9 cellular contexts compared by ENCODE assay signal in the genomic region with DNA sequence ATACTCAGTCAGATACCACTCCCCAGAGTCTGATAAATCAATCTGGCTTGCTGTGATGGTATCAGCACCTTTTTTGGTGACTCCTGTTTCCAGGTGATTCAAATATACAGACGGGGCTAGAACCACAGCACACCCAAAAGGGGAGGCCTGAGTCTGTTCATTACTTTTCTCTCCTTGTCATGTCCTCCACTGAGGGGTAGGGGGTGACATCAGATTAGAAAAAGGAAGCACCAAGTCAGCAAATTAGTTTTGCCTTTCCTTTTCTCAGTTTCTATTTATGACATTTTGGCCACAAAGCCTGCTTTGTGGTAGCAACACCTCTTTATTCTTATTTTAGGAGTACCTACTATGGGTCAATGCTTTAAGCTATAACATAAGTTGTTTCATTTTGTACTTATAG.
DNase-seq lines count a peak whose midpoint lies in the region; ATAC-seq and TF ChIP-seq lines count a peak whose summit lies in the region.
"Had no signal": no experiment of that assay in that cellular context is flagged by ENCODE, and none has a peak within 500 bp of the region (broad histone marks: within the 10 kb centered on the region; RNA-seq: fewer than 3 reads in every experiment).

No MANE protein-coding gene starts in this region.

- intact Hi-C loops in Caco-2 (cut with micrococcal nuclease; ENCODE audit: unreplicated experiment) = loop anchor here (2.0 to 10.0 kb wide), 4 partner anchors 78 to 1162 kb away; no protein-coding TSS in a partner anchor

- H2AFZ ChIP-seq in trophoblast cell (ENCODE audit: insufficient read depth, low read length, poor library complexity) = no peak overlapping the region

- H3K18ac ChIP-seq in trophoblast cell (ENCODE audit: low read length) = no peak overlapping the region

- H3K27ac Mint-ChIP-seq in Caco-2 (ENCODE audit: unreplicated experiment) = no peak overlapping the region
- H3K27ac Mint-ChIP-seq in CD8-positive, alpha-beta memory T cell = no peak overlapping the region
- H3K27ac Mint-ChIP-seq: dendritic cell treated with granulocyte-macrophage colony-stimulating factor and Interleukin-4, amounts not matched to agents 40 ng/mL and 50 ng/mL, for 4 days had no signal

- ATAC-seq in GM19351 (IDR thresholded peaks at IDR 0.05; ENCODE audit: unreplicated experiment) (peak; percentile 95), HG03280 (IDR thresholded peaks at IDR 0.05; ENCODE audit: unreplicated experiment) (peak; percentile 80)

- H3K9me3 ChIP-seq in Caco-2 (no peaks in the 10 kb centered on the region), trophoblast cell (ENCODE audit: insufficient read depth, low read depth, low read length) (no peaks in the 10 kb centered on the region)
- H3K9me3 ChIP-seq in CD8-positive, alpha-beta memory T cell (ENCODE audit: low read length) = no peaks in the 10 kb centered on the region

- no peak overlapping the region for H2BK120ac ChIP-seq in trophoblast cell (ENCODE audit: insufficient read depth, low read length, poor library complexity)

- no CpG with 5 or more reads among the region's 1 CpG for WGBS in trophoblast cell (ENCODE audit: extremely low coverage, insufficient coverage, insufficient read length)

- TF ChIP-seq CTCF in Caco-2 (IDR thresholded peaks at IDR 0.05; ENCODE audit: insufficient read depth in 1 of 2, low read depth in 1 of 2, low read length in 1 of 2, severe bottlenecking in 1 of 2, unreplicated experiment in 1 of 2) (peak; percentile 12 to 51), RWPE1 (conservative IDR thresholded peaks at IDR 0.05; ENCODE audit: low read depth) (no peak)

- CTCF ChIA-PET in Caco-2 (lab: Charles Lee) (no interaction called here), RWPE1 (lab: Yijun Ruan, JAX) (no interaction called here)
- CTCF ChIA-PET in CD8-positive, alpha-beta memory T cell (lab: Charles Lee) = no interaction called here

- BruUV-seq in Caco-2 (replicated peaks; lab: Mats Ljungman, UMichigan) = no TSS peak

- no peak overlapping the region for H3K4me3 ChIP-seq in Caco-2 (ENCODE audit: low read depth, low read length)
- H3K4me3 ChIP-seq in trophoblast cell (ENCODE audit: low read depth, low read length) = no peak overlapping the region
- H3K4me3 ChIP-seq in CD8-positive, alpha-beta memory T cell (ENCODE audit: low read length) = no peak overlapping the region

- H3K4me1 Mint-ChIP-seq in Caco-2 (ENCODE audit: low read depth, unreplicated experiment) = no peaks in the 10 kb centered on the region
- H3K4me1 Mint-ChIP-seq in CD8-positive, alpha-beta memory T cell = no peaks in the 10 kb centered on the region

- no peak overlapping the region for H3K4me3 Mint-ChIP-seq in Caco-2 (ENCODE audit: unreplicated experiment)
- H3K4me3 Mint-ChIP-seq in CD8-positive, alpha-beta memory T cell = no peak overlapping the region
- H3K4me3 Mint-ChIP-seq: dendritic cell treated with granulocyte-macrophage colony-stimulating factor and Interleukin-4, amounts not matched to agents 40 ng/mL and 50 ng/mL, for 4 days had no signal

- H3K79me1 ChIP-seq in trophoblast cell (ENCODE audit: low read length) = no peaks in the 10 kb centered on the region

- H3K27ac ChIP-seq in trophoblast cell (ENCODE audit: low read depth, low read length) = no peak overlapping the region
- H3K27ac ChIP-seq in RWPE1 = no peak overlapping the region
- H3K27ac ChIP-seq in CD8-positive, alpha-beta memory T cell (ENCODE audit: low read depth, low read length) = no peak overlapping the region

- H2BK5ac ChIP-seq in trophoblast cell (ENCODE audit: low read depth, low read length, poor library complexity) = no peak overlapping the region

- no peaks in the 10 kb centered on the region for H3K27me3 Mint-ChIP-seq in Caco-2 (ENCODE audit: insufficient read depth, unreplicated experiment)
- H3K27me3 Mint-ChIP-seq in CD8-positive, alpha-beta memory T cell = no peaks in the 10 kb centered on the region
- H3K27me3 Mint-ChIP-seq: dendritic cell treated with granulocyte-macrophage colony-stimulating factor and Interleukin-4, amounts not matched to agents 40 ng/mL and 50 ng/mL, for 4 days had no signal

- no peaks in the 10 kb centered on the region for H3K9me3 Mint-ChIP-seq in Caco-2 (ENCODE audit: unreplicated experiment)
- H3K9me3 Mint-ChIP-seq in CD8-positive, alpha-beta memory T cell = no peaks in the 10 kb centered on the region
- H3K9me3 Mint-ChIP-seq: dendritic cell treated with granulocyte-macrophage colony-stimulating factor and Interleukin-4, amounts not matched to agents 40 ng/mL and 50 ng/mL, for 4 days had no signal

- POLR2A ChIA-PET in Caco-2 (lab: Charles Lee) = no interaction called here
- POLR2A ChIA-PET in RWPE1 (lab: Yijun Ruan, JAX; ENCODE audit: low non-redundant PET) = no interaction called here
- POLR2A ChIA-PET in CD8-positive, alpha-beta memory T cell (lab: Charles Lee) = no interaction called here

- no peak overlapping the region for H3K9ac ChIP-seq in trophoblast cell (ENCODE audit: low read length)

- H3K27me3 ChIP-seq in Caco-2 (replicated peaks; ENCODE audit: control insufficient read depth, insufficient read depth, low read length) (no peaks in the 10 kb centered on the region), trophoblast cell (ENCODE audit: insufficient read depth, low read length) (no peaks in the 10 kb centered on the region)
- no peaks in the 10 kb centered on the region for H3K27me3 ChIP-seq in CD8-positive, alpha-beta memory T cell (ENCODE audit: insufficient read depth, low read length, poor library complexity, severe bottlenecking)

- no peak overlapping the region for H3K4ac ChIP-seq in trophoblast cell (ENCODE audit: low read depth, low read length)

- H3K4me1 ChIP-seq in Caco-2 = no peaks in the 10 kb centered on the region
- H3K4me1 ChIP-seq in trophoblast cell (ENCODE audit: control insufficient read depth in 1 of 2, insufficient read depth in 2 of 2, low read length in 2 of 2) = no peaks in the 10 kb centered on the region
- no peaks in the 10 kb centered on the region for H3K4me1 ChIP-seq in CD8-positive, alpha-beta memory T cell (ENCODE audit: insufficient read depth, low read length)

- H2AK5ac ChIP-seq in trophoblast cell (ENCODE audit: low read length) = no peak overlapping the region

- H4K12ac ChIP-seq in trophoblast cell (ENCODE audit: low read depth, low read length) = no peak overlapping the region

- no peak overlapping the region for H3K14ac ChIP-seq in trophoblast cell (ENCODE audit: low read length)

- H4K8ac ChIP-seq in trophoblast cell (ENCODE audit: low read depth, low read length) = no peak overlapping the region

- H3K36me3 ChIP-seq in Caco-2 (ENCODE audit: control insufficient read depth, insufficient read depth, low read length) (no peaks in the 10 kb centered on the region), trophoblast cell (ENCODE audit: control insufficient read depth in 1 of 2, insufficient read depth in 2 of 2, low read length in 2 of 2) (no peaks in the 10 kb centered on the region)
- no peaks in the 10 kb centered on the region for H3K36me3 ChIP-seq in CD8-positive, alpha-beta memory T cell (ENCODE audit: insufficient read depth, low read length)

- DNase-seq in Caco-2 (peak in 1 of 2 experiments; percentile 6), amniotic epithelial cell (ENCODE audit: low read depth) (peak; percentile 1), trophoblast cell (no peak), RWPE1 (ENCODE audit: low spot score) (no peak), T-helper 1 cell (no peak)
- DNase-seq in CD8-positive, alpha-beta memory T cell = no peak

- H3K23ac ChIP-seq in trophoblast cell (ENCODE audit: low read length) = no peak overlapping the region

- H4K91ac ChIP-seq in trophoblast cell (ENCODE audit: low read depth, low read length) = no peak overlapping the region

- H2BK12ac ChIP-seq in trophoblast cell (ENCODE audit: low read length) = no peak overlapping the region

- H3K79me2 ChIP-seq in trophoblast cell (ENCODE audit: control insufficient read depth, insufficient read depth, low read length, poor library complexity) = no peaks in the 10 kb centered on the region

- H3K4me2 ChIP-seq in trophoblast cell (ENCODE audit: low read length) = no peak overlapping the region

- H3K36me3 Mint-ChIP-seq in Caco-2 (ENCODE audit: insufficient read depth, unreplicated experiment) = no peaks in the 10 kb centered on the region
- H3K36me3 Mint-ChIP-seq in CD8-positive, alpha-beta memory T cell = no peaks in the 10 kb centered on the region
